Comparison of ENCODE assay signal across 14 cellular contexts in the genomic region with DNA sequence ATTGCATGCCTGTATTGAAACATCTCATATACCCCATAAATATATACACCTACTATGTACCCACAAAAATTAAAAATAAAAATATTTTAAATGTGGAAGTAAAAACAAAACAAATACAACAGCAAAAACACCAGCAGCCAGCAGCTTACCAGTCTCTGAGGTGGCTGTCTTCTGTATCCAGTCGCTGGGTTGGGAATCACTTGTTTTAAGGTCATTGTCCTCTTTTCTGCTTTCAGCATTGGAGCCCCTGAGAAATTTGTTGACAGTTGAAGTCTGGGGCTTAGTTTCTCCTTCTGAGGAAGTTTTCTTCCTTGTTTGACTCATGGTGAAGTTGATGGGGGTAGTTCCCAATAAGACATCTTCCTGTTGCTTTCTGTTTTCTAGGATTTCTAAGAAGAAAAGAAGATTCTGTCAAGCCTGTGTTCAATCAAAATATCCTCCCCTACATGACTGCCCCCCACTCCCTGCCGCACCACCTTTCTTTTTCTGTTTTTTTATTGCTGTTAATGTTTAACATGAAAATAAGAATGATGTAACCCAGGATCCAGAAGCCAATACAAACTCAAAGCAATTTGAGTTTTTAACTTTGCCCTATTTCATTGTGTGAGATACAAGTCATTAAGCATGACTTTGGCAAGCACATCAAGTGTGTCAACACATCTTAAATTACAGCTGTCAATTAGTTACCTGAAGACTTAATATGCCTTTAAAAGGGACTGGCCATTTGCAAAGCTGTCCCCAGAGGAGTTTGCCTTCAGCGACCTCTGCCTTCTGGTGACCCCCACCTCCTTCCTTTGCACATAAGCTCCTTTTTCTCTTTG. TPM values are rescaled to one million over a fixed set of nuclear protein-coding genes. Genes with fewer than 3 reads are reported as not detected.
DNase-seq lines count a peak whose midpoint lies in the region; ATAC-seq and TF ChIP-seq lines count a peak whose summit lies in the region.
"Had no signal": no experiment of that assay in that cellular context is flagged by ENCODE, and none has a peak within 500 bp of the region (broad histone marks: within the 10 kb centered on the region; RNA-seq: fewer than 3 reads in every experiment).

A gene (minus strand): TSS at position 452 of the 821 bp plus-strand sequence. CDS start 128 bp downstream, at position 324.

- H3K27ac ChIP-seq in stomach, result peak within 1 kb of the TSS; percentile 72 to 87 (median 80)
- H3K27ac ChIP-seq: esophagus muscularis mucosa had no signal

- WGBS in stomach, 5 donors, result 29 to 49% (median 34%) methylated on average over 3 of the region's 3 CpGs

- no peaks in the 10 kb centered on the region for H3K9me3 ChIP-seq in stomach
- H3K9me3 ChIP-seq: esophagus muscularis mucosa had no signal

- TF ChIP-seq POLR2A in stomach (IDR thresholded peaks at IDR 0.05), result no peak

- TF ChIP-seq CTCF in stomach (IDR thresholded peaks at IDR 0.05), result no peak

- no peaks in the 10 kb centered on the region for H3K36me3 ChIP-seq in stomach
- H3K36me3 ChIP-seq: esophagus muscularis mucosa had no signal

- ATAC-seq in GM19455 (IDR thresholded peaks at IDR 0.05; ENCODE audit: unreplicated experiment), result no peak

- no peaks in the 10 kb centered on the region for H3K27me3 ChIP-seq in stomach
- H3K27me3 ChIP-seq: esophagus muscularis mucosa had no signal

- DNase-seq in NCI-H2196 (lab: John Stamatoyannopoulos, UW; ENCODE audit: unreplicated experiment) (peak; percentile 64), NCI-H2196 treated with DMSO at 0.1 percent for 48 hours (lab: John Stamatoyannopoulos, UW; ENCODE audit: unreplicated experiment) (no peak), NCI-H774 (lab: John Stamatoyannopoulos, UW) (peak; percentile 86), left kidney (ENCODE audit: low read depth, low spot score) (peak; percentile 52), stomach (no peak), NCI-H82 treated with DMSO at 0.1 percent for 48 hours (lab: John Stamatoyannopoulos, UW; ENCODE audit: unreplicated experiment) (no peak), RPMI8226 (no peak)
- DNase-seq: activated naive CD8-positive, alpha-beta T cell treated with anti-CD3 and anti-CD28 coated beads for 36 hours; GDM1; T-helper 1 cell had no signal

- intact Hi-C loops in stomach (cut with DNase I; ENCODE audit: low total_unique reads), result no loop called here

- H3K4me3 ChIP-seq in stomach, result peak within 1 kb of the TSS; percentile 7 to 38 (median 18)
- H3K4me3 ChIP-seq: esophagus muscularis mucosa had no signal

- H3K4me1 ChIP-seq in stomach, result peaks cover 0 to 24% (median 12%) of the 10 kb centered on the region in 4 donors
- H3K4me1 ChIP-seq: esophagus muscularis mucosa had no signal

- TF ChIP-seq EP300 in stomach (IDR thresholded peaks at IDR 0.05), result no peak

RNA-seq across cellular contexts. Expression of the gene that starts here (rescaled TPM):
- 10 to 100 TPM in 3 of 5 donors, 1 to 10 TPM in 2; 1.8 to 35.3 (median 15.2) TPM for total RNA-seq in stomach
- polyA plus RNA-seq in stomach, result 10 to 100 TPM in 1 of 3 donors, 1 to 10 TPM in 2; 2.6 to 14.2 (median 4.0) TPM
- total RNA-seq: activated naive CD8-positive, alpha-beta T cell treated with anti-CD3 and anti-CD28 coated beads for 36 hours; esophagus muscularis mucosa; mononuclear cell; skeletal muscle tissue had no signal

Comparison
In these comparisons a context has a peak if more than half of its experiments do, and no peak if none do; other contexts are left out.
1. DNase-seq: peak in NCI-H2196 (single experiment), NCI-H774 (single experiment) and left kidney (single experiment); none in NCI-H2196 treated with DMSO at 0.1 percent for 48 hours (single experiment), stomach (single experiment), NCI-H82 treated with DMSO at 0.1 percent for 48 hours (single experiment) and RPMI8226 (single experiment).